In the genomic region with DNA sequence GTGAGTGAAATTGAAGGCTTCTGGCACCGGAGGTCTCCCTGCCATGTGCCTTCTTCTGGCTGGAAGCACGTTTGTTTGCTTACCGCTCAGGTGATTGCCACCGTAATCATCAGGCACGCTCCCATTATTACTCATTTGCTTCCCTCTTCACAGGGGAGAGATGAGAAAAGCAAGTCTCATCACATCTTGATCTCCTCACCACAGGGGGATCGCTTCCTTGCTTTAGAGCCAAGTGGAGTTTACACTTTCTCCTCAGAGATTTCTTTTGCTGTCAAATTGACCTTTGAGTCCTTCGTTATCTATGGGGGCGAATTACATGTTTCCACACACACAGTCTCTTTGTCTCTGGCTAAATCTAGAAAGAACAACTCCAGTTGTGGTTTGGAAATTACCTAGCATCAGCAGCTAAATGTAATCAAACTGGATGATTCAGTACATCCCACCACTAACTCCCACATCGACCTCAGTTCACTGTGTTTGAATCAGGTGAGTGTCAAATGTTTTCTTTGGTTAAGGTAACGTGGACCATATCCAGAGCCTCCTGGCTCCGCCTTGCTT, we compare ENCODE assay signal across 1 cellular context.
TF ChIP-seq lines count a peak whose summit lies in the region.

No MANE protein-coding gene starts in this region.

TF ChIP-seq in GM12878, 131 proteins besides CTCF, POLR2A, EP300 and RAD21 (continued from another document and continues in another):
- TF ChIP-seq, protein P1, sequence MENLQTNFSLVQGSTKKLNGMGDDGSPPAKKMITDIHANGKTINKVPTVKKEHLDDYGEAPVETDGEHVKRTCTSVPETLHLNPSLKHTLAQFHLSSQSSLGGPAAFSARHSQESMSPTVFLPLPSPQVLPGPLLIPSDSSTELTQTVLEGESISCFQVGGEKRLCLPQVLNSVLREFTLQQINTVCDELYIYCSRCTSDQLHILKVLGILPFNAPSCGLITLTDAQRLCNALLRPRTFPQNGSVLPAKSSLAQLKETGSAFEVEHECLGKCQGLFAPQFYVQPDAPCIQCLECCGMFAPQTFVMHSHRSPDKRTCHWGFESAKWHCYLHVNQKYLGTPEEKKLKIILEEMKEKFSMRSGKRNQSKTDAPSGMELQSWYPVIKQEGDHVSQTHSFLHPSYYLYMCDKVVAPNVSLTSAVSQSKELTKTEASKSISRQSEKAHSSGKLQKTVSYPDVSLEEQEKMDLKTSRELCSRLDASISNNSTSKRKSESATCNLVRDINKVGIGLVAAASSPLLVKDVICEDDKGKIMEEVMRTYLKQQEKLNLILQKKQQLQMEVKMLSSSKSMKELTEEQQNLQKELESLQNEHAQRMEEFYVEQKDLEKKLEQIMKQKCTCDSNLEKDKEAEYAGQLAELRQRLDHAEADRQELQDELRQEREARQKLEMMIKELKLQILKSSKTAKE (IDR thresholded peaks at IDR 0.05; ENCODE audit: low read depth, poor library complexity, severe bottlenecking): peak; percentile 36
- TF ChIP-seq, protein P2, sequence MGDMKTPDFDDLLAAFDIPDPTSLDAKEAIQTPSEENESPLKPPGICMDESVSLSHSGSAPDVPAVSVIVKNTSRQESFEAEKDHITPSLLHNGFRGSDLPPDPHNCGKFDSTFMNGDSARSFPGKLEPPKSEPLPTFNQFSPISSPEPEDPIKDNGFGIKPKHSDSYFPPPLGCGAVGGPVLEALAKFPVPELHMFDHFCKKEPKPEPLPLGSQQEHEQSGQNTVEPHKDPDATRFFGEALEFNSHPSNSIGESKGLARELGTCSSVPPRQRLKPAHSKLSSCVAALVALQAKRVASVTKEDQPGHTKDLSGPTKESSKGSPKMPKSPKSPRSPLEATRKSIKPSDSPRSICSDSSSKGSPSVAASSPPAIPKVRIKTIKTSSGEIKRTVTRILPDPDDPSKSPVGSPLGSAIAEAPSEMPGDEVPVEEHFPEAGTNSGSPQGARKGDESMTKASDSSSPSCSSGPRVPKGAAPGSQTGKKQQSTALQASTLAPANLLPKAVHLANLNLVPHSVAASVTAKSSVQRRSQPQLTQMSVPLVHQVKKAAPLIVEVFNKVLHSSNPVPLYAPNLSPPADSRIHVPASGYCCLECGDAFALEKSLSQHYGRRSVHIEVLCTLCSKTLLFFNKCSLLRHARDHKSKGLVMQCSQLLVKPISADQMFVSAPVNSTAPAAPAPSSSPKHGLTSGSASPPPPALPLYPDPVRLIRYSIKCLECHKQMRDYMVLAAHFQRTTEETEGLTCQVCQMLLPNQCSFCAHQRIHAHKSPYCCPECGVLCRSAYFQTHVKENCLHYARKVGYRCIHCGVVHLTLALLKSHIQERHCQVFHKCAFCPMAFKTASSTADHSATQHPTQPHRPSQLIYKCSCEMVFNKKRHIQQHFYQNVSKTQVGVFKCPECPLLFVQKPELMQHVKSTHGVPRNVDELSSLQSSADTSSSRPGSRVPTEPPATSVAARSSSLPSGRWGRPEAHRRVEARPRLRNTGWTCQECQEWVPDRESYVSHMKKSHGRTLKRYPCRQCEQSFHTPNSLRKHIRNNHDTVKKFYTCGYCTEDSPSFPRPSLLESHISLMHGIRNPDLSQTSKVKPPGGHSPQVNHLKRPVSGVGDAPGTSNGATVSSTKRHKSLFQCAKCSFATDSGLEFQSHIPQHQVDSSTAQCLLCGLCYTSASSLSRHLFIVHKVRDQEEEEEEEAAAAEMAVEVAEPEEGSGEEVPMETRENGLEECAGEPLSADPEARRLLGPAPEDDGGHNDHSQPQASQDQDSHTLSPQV (IDR thresholded peaks at IDR 0.05): 0 out of 2 replicates have a peak, but pooled peaks have one; percentile 9
- 0 out of 2 replicates have a peak, but pooled peaks have one; percentile 14 for TF ChIP-seq MEF2A (IDR thresholded peaks at IDR 0.05; ENCODE audit: insufficient read depth, low read depth, low read length)
- TF ChIP-seq SPI1 (IDR thresholded peaks at IDR 0.05; ENCODE audit: borderline replicate concordance, insufficient read depth, low read depth, low read length): peak; percentile 44; the same call in 1 of the 2 replicates
- no peak for TF ChIP-seq YBX1 (IDR thresholded peaks at IDR 0.05)
- 0 out of 2 replicates have a peak, but pooled peaks have one; percentile 41 for TF ChIP-seq PAX5 (IDR thresholded peaks at IDR 0.05; ENCODE audit: borderline replicate concordance, low read depth, low read length)
- TF ChIP-seq IKZF2 (IDR thresholded peaks at IDR 0.05): peak; percentile 91 to 92
- TF ChIP-seq POLR2AphosphoS2 (IDR thresholded peaks at IDR 0.05; ENCODE audit: low read depth, low read length): no peak
- 0 out of 2 replicates have a peak, but pooled peaks have one; percentile 50 for TF ChIP-seq FOXM1 (IDR thresholded peaks at IDR 0.05; ENCODE audit: low read depth, low read length)
- TF ChIP-seq, protein P3, sequence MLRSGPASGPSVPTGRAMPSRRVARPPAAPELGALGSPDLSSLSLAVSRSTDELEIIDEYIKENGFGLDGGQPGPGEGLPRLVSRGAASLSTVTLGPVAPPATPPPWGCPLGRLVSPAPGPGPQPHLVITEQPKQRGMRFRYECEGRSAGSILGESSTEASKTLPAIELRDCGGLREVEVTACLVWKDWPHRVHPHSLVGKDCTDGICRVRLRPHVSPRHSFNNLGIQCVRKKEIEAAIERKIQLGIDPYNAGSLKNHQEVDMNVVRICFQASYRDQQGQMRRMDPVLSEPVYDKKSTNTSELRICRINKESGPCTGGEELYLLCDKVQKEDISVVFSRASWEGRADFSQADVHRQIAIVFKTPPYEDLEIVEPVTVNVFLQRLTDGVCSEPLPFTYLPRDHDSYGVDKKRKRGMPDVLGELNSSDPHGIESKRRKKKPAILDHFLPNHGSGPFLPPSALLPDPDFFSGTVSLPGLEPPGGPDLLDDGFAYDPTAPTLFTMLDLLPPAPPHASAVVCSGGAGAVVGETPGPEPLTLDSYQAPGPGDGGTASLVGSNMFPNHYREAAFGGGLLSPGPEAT (IDR thresholded peaks at IDR 0.05; ENCODE audit: low read depth): peak; percentile 97
- peak; percentile 88 for TF ChIP-seq DPF2 (IDR thresholded peaks at IDR 0.05)
- TF ChIP-seq SMARCA5 (IDR thresholded peaks at IDR 0.05): no peak
- TF ChIP-seq RUNX3 (IDR thresholded peaks at IDR 0.05; ENCODE audit: low read length): peak; percentile 81
- TF ChIP-seq YY1 (IDR thresholded peaks at IDR 0.05; ENCODE audit: low read depth, low read length): 0 out of 2 replicates have a peak, but pooled peaks have one; percentile 10
- TF ChIP-seq, protein P4, sequence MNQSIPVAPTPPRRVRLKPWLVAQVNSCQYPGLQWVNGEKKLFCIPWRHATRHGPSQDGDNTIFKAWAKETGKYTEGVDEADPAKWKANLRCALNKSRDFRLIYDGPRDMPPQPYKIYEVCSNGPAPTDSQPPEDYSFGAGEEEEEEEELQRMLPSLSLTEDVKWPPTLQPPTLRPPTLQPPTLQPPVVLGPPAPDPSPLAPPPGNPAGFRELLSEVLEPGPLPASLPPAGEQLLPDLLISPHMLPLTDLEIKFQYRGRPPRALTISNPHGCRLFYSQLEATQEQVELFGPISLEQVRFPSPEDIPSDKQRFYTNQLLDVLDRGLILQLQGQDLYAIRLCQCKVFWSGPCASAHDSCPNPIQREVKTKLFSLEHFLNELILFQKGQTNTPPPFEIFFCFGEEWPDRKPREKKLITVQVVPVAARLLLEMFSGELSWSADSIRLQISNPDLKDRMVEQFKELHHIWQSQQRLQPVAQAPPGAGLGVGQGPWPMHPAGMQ (IDR thresholded peaks at IDR 0.05; ENCODE audit: borderline replicate concordance): no peak
- TF ChIP-seq, protein P5, sequence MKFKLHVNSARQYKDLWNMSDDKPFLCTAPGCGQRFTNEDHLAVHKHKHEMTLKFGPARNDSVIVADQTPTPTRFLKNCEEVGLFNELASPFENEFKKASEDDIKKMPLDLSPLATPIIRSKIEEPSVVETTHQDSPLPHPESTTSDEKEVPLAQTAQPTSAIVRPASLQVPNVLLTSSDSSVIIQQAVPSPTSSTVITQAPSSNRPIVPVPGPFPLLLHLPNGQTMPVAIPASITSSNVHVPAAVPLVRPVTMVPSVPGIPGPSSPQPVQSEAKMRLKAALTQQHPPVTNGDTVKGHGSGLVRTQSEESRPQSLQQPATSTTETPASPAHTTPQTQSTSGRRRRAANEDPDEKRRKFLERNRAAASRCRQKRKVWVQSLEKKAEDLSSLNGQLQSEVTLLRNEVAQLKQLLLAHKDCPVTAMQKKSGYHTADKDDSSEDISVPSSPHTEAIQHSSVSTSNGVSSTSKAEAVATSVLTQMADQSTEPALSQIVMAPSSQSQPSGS (IDR thresholded peaks at IDR 0.05; ENCODE audit: low read length): peak; percentile 65
- 0 out of 2 replicates have a peak, but pooled peaks have one; percentile 52 for TF ChIP-seq NFIC (IDR thresholded peaks at IDR 0.05; ENCODE audit: low read depth, low read length)
- TF ChIP-seq BMI1 (IDR thresholded peaks at IDR 0.05; ENCODE audit: borderline replicate concordance): peak; percentile 70
- TF ChIP-seq, protein P6, sequence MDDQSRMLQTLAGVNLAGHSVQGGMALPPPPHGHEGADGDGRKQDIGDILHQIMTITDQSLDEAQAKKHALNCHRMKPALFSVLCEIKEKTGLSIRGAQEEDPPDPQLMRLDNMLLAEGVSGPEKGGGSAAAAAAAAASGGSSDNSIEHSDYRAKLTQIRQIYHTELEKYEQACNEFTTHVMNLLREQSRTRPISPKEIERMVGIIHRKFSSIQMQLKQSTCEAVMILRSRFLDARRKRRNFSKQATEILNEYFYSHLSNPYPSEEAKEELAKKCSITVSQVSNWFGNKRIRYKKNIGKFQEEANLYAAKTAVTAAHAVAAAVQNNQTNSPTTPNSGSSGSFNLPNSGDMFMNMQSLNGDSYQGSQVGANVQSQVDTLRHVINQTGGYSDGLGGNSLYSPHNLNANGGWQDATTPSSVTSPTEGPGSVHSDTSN (IDR thresholded peaks at IDR 0.05; ENCODE audit: insufficient replicate concordance, low read depth, low read length): no peak
- TF ChIP-seq MEF2B (IDR thresholded peaks at IDR 0.05; ENCODE audit: partially characterized antibody, poor library complexity, severe bottlenecking): peak; percentile 87
- peak; percentile 35; the same call in 1 of the 2 replicates for TF ChIP-seq EED (IDR thresholded peaks at IDR 0.05; ENCODE audit: low read depth)
- TF ChIP-seq, protein P7, sequence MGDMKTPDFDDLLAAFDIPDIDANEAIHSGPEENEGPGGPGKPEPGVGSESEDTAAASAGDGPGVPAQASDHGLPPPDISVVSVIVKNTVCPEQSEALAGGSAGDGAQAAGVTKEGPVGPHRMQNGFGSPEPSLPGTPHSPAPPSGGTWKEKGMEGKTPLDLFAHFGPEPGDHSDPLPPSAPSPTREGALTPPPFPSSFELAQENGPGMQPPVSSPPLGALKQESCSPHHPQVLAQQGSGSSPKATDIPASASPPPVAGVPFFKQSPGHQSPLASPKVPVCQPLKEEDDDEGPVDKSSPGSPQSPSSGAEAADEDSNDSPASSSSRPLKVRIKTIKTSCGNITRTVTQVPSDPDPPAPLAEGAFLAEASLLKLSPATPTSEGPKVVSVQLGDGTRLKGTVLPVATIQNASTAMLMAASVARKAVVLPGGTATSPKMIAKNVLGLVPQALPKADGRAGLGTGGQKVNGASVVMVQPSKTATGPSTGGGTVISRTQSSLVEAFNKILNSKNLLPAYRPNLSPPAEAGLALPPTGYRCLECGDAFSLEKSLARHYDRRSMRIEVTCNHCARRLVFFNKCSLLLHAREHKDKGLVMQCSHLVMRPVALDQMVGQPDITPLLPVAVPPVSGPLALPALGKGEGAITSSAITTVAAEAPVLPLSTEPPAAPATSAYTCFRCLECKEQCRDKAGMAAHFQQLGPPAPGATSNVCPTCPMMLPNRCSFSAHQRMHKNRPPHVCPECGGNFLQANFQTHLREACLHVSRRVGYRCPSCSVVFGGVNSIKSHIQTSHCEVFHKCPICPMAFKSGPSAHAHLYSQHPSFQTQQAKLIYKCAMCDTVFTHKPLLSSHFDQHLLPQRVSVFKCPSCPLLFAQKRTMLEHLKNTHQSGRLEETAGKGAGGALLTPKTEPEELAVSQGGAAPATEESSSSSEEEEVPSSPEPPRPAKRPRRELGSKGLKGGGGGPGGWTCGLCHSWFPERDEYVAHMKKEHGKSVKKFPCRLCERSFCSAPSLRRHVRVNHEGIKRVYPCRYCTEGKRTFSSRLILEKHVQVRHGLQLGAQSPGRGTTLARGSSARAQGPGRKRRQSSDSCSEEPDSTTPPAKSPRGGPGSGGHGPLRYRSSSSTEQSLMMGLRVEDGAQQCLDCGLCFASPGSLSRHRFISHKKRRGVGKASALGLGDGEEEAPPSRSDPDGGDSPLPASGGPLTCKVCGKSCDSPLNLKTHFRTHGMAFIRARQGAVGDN (IDR thresholded peaks at IDR 0.05): peak; percentile 61; the same call in 1 of the 2 replicates
- peak; percentile 66 for TF ChIP-seq BCL11A (IDR thresholded peaks at IDR 0.05; ENCODE audit: low read depth, low read length)
- TF ChIP-seq MXI1 (IDR thresholded peaks at IDR 0.05; ENCODE audit: low read depth, low read length): peak; percentile 53; the same call in 1 of the 2 replicates
- no peak for TF ChIP-seq HDAC6 (IDR thresholded peaks at IDR 0.05; ENCODE audit: unreplicated experiment)
- peak; percentile 29; the same call in 1 of the 2 replicates for TF ChIP-seq RFX5 (IDR thresholded peaks at IDR 0.05; ENCODE audit: low read depth, low read length)
- no peak for TF ChIP-seq ZNF24 (IDR thresholded peaks at IDR 0.05)
- peak; percentile 92 to 97 for TF ChIP-seq BHLHE40 (IDR thresholded peaks at IDR 0.05; ENCODE audit: borderline replicate concordance in 1 of 2, low read depth in 2 of 2, low read length in 1 of 2)
- peak; percentile 95 for TF ChIP-seq IKZF1 (conservative IDR thresholded peaks at IDR 0.05)
- TF ChIP-seq, protein P8, sequence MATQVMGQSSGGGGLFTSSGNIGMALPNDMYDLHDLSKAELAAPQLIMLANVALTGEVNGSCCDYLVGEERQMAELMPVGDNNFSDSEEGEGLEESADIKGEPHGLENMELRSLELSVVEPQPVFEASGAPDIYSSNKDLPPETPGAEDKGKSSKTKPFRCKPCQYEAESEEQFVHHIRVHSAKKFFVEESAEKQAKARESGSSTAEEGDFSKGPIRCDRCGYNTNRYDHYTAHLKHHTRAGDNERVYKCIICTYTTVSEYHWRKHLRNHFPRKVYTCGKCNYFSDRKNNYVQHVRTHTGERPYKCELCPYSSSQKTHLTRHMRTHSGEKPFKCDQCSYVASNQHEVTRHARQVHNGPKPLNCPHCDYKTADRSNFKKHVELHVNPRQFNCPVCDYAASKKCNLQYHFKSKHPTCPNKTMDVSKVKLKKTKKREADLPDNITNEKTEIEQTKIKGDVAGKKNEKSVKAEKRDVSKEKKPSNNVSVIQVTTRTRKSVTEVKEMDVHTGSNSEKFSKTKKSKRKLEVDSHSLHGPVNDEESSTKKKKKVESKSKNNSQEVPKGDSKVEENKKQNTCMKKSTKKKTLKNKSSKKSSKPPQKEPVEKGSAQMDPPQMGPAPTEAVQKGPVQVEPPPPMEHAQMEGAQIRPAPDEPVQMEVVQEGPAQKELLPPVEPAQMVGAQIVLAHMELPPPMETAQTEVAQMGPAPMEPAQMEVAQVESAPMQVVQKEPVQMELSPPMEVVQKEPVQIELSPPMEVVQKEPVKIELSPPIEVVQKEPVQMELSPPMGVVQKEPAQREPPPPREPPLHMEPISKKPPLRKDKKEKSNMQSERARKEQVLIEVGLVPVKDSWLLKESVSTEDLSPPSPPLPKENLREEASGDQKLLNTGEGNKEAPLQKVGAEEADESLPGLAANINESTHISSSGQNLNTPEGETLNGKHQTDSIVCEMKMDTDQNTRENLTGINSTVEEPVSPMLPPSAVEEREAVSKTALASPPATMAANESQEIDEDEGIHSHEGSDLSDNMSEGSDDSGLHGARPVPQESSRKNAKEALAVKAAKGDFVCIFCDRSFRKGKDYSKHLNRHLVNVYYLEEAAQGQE (IDR thresholded peaks at IDR 0.05; ENCODE audit: low read depth, low read length): no peak
- TF ChIP-seq ESRRA (IDR thresholded peaks at IDR 0.05; ENCODE audit: low read length): peak; percentile 33; the same call in 1 of the 2 replicates
- TF ChIP-seq JUNB (IDR thresholded peaks at IDR 0.05): no peak
- TF ChIP-seq SREBF1 (IDR thresholded peaks at IDR 0.05; ENCODE audit: low read length): no peak
- peak; percentile 71 for TF ChIP-seq GATAD2B (conservative IDR thresholded peaks at IDR 0.05; ENCODE audit: low read depth)
- 0 out of 2 replicates have a peak, but pooled peaks have one; percentile 30 for TF ChIP-seq TCF12 (IDR thresholded peaks at IDR 0.05; ENCODE audit: low read depth, low read length)
- no peak for TF ChIP-seq ZNF384 (IDR thresholded peaks at IDR 0.05; ENCODE audit: borderline replicate concordance, low read depth, low read length)
